Comparison of ENCODE assay signal across 1 cellular context in genomic region chr15:50828610-50829206, GRCh38.
TF ChIP-seq lines count a peak whose summit lies in the region.

No MANE protein-coding gene starts in this region.

TF ChIP-seq in K562, 482 proteins besides CTCF, POLR2A, EP300 and RAD21 (continued from another document and continues in another):
- TF ChIP-seq, protein P1, sequence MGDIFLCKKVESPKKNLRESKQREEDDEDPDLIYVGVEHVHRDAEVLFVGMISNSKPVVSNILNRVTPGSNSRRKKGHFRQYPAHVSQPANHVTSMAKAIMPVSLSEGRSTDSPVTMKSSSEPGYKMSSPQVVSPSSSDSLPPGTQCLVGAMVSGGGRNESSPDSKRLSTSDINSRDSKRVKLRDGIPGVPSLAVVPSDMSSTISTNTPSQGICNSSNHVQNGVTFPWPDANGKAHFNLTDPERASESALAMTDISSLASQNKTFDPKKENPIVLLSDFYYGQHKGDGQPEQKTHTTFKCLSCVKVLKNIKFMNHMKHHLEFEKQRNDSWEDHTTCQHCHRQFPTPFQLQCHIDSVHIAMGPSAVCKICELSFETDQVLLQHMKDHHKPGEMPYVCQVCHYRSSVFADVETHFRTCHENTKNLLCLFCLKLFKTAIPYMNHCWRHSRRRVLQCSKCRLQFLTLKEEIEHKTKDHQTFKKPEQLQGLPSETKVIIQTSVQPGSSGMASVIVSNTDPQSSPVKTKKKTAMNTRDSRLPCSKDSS (IDR thresholded peaks at IDR 0.05; ENCODE audit: low read depth, partially characterized antibody), result no peak
- TF ChIP-seq SREBF2 (CRISPR knock-in tag; IDR thresholded peaks at IDR 0.05) (no peak), HNRNPLL (IDR thresholded peaks at IDR 0.05; ENCODE audit: low read depth, low read length, poor library complexity, severe bottlenecking) (no peak), ARID3A (IDR thresholded peaks at IDR 0.05; ENCODE audit: borderline replicate concordance, low read depth, low read length) (no peak), CREM (IDR thresholded peaks at IDR 0.05; ENCODE audit: low read depth) (0 out of 2 replicates have a peak, but pooled peaks have one; percentile 25), NR0B1 (IDR thresholded peaks at IDR 0.05; ENCODE audit: partially characterized antibody) (no peak), ZNF445 (CRISPR knock-in tag; IDR thresholded peaks at IDR 0.05; ENCODE audit: low read depth) (no peak), FIP1L1 (IDR thresholded peaks at IDR 0.05; ENCODE audit: low read depth, low read length, poor library complexity, severe bottlenecking) (no peak), HIVEP1 (CRISPR knock-in tag; IDR thresholded peaks at IDR 0.05) (no peak), ATF3 (IDR thresholded peaks at IDR 0.05) (peak; percentile 50; the same call in 1 of the 2 replicates), ATF3 (CRISPR knock-in tag; conservative IDR thresholded peaks at IDR 0.05) (no peak), TFE3 (CRISPR knock-in tag; IDR thresholded peaks at IDR 0.05) (no peak), MED1 (CRISPR knock-in tag; IDR thresholded peaks at IDR 0.05; ENCODE audit: borderline replicate concordance) (no peak), ELF2 (CRISPR knock-in tag; IDR thresholded peaks at IDR 0.05) (no peak), ILF3 (IDR thresholded peaks at IDR 0.05; ENCODE audit: borderline replicate concordance) (no peak), NRF1 (conservative IDR thresholded peaks at IDR 0.05 in 1 of 2, IDR thresholded peaks at IDR 0.05 in 1 of 2) (0 out of 4 replicates have a peak, but pooled peaks have one; percentile 15 to 16), ZNF75A (CRISPR knock-in tag; IDR thresholded peaks at IDR 0.05) (no peak), HDGF (IDR thresholded peaks at IDR 0.05) (no peak), MNT (conservative IDR thresholded peaks at IDR 0.05) (no peak), TGIF2 (CRISPR knock-in tag; IDR thresholded peaks at IDR 0.05) (no peak), TSC22D4 (tag; IDR thresholded peaks at IDR 0.05) (no peak), FOXK2 (conservative IDR thresholded peaks at IDR 0.05 in 1 of 2, IDR thresholded peaks at IDR 0.05 in 1 of 2; ENCODE audit: low read depth in 2 of 2) (no peak), ZZZ3 (IDR thresholded peaks at IDR 0.05) (no peak), CBX3 (IDR thresholded peaks at IDR 0.05; ENCODE audit: borderline replicate concordance in 1 of 2, low read length in 2 of 2) (no peak), ZNF232 (CRISPR knock-in tag; IDR thresholded peaks at IDR 0.05) (no peak), SP2 (IDR thresholded peaks at IDR 0.05; ENCODE audit: extremely low read depth, low read depth, low read length, poor library complexity, severe bottlenecking) (no peak), E2F6 (IDR thresholded peaks at IDR 0.05; ENCODE audit: borderline replicate concordance in 1 of 2, extremely low read depth in 1 of 2, insufficient read depth in 1 of 2, insufficient read length in 1 of 2, low read depth in 1 of 2, low read length in 1 of 2, poor library complexity in 1 of 2, severe bottlenecking in 1 of 2) (no peak), RBM39 (optimal IDR thresholded peaks at IDR 0.05; ENCODE audit: low read depth, low read length) (no peak), TOE1 (IDR thresholded peaks at IDR 0.05; ENCODE audit: borderline replicate concordance) (no peak), TOE1 (CRISPR knock-in tag; IDR thresholded peaks at IDR 0.05; ENCODE audit: borderline replicate concordance, low read depth) (no peak), MAFK (IDR thresholded peaks at IDR 0.05; ENCODE audit: low read length) (peak; percentile 67), ARID1B (IDR thresholded peaks at IDR 0.05) (peak; percentile 16; the same call in 1 of the 2 replicates), ZNF384 (IDR thresholded peaks at IDR 0.05; ENCODE audit: low read depth, low read length) (peak; percentile 95), EP400 (IDR thresholded peaks at IDR 0.05) (no peak), KLF16 (IDR thresholded peaks at IDR 0.05) (no peak), RHOXF2B (CRISPR knock-in tag; conservative IDR thresholded peaks at IDR 0.05) (no peak), ZNF639 (CRISPR knock-in tag; conservative IDR thresholded peaks at IDR 0.05 in 1 of 2, IDR thresholded peaks at IDR 0.05 in 1 of 2) (no peak), CBFA2T2 (conservative IDR thresholded peaks at IDR 0.05) (no peak; the same call in 1 of the 2 replicates)
- TF ChIP-seq, protein P2, sequence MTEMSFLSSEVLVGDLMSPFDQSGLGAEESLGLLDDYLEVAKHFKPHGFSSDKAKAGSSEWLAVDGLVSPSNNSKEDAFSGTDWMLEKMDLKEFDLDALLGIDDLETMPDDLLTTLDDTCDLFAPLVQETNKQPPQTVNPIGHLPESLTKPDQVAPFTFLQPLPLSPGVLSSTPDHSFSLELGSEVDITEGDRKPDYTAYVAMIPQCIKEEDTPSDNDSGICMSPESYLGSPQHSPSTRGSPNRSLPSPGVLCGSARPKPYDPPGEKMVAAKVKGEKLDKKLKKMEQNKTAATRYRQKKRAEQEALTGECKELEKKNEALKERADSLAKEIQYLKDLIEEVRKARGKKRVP (CRISPR knock-in tag; IDR thresholded peaks at IDR 0.05), result no peak
- TF ChIP-seq, protein P3, sequence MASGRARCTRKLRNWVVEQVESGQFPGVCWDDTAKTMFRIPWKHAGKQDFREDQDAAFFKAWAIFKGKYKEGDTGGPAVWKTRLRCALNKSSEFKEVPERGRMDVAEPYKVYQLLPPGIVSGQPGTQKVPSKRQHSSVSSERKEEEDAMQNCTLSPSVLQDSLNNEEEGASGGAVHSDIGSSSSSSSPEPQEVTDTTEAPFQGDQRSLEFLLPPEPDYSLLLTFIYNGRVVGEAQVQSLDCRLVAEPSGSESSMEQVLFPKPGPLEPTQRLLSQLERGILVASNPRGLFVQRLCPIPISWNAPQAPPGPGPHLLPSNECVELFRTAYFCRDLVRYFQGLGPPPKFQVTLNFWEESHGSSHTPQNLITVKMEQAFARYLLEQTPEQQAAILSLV (tag; IDR thresholded peaks at IDR 0.05), result peak; percentile 84; the same call in 1 of the 2 replicates
- TF ChIP-seq, protein P4, sequence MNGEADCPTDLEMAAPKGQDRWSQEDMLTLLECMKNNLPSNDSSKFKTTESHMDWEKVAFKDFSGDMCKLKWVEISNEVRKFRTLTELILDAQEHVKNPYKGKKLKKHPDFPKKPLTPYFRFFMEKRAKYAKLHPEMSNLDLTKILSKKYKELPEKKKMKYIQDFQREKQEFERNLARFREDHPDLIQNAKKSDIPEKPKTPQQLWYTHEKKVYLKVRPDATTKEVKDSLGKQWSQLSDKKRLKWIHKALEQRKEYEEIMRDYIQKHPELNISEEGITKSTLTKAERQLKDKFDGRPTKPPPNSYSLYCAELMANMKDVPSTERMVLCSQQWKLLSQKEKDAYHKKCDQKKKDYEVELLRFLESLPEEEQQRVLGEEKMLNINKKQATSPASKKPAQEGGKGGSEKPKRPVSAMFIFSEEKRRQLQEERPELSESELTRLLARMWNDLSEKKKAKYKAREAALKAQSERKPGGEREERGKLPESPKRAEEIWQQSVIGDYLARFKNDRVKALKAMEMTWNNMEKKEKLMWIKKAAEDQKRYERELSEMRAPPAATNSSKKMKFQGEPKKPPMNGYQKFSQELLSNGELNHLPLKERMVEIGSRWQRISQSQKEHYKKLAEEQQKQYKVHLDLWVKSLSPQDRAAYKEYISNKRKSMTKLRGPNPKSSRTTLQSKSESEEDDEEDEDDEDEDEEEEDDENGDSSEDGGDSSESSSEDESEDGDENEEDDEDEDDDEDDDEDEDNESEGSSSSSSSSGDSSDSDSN (IDR thresholded peaks at IDR 0.05; ENCODE audit: borderline replicate concordance in 1 of 2, low read depth in 2 of 2, low read length in 2 of 2), result no peak
- TF ChIP-seq, protein P5, sequence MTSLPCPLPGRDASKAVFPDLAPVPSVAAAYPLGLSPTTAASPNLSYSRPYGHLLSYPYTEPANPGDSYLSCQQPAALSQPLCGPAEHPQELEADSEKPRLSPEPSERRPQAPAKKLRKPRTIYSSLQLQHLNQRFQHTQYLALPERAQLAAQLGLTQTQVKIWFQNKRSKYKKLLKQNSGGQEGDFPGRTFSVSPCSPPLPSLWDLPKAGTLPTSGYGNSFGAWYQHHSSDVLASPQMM (CRISPR knock-in tag; IDR thresholded peaks at IDR 0.05), result no peak
